ENCODE assay signal across 1 cellular context in the genomic region with DNA sequence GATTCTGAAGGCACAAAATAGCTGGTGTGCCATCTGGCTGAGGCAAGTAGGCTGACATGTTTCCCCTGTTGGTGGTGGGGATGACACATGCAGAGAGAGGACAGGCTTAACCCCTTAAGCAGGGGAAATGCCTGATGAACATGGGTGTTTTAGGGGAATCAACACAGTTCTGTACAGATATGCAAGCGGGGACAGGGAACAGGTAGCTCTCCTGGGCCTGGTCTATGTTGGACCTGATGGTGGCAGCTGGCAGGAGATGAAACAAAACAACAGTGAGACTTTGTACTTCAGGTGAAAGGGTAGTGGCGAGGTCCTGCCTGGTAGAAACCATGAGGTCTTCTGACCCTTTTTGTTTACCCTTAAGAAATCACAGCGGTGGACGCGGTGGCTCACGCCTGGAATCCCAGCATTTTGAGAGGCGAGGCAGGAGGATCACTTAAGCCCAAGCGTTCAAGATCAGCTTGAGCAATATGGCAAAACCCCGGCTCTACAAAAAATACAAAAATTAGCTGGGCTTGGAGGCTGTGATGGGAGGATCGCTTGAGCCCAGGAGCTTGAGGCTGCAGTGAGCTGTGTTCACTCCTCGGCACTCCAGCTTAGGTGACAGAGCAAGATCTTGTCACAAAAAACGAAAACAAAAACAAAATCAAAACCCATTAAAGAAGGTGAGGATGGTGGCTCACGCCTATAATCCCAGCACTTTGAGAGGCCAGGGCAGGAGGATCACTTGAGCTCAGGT.
TF ChIP-seq lines count a peak whose summit lies in the region.

No MANE protein-coding gene starts in this region.

TF ChIP-seq in HepG2, 621 proteins besides CTCF, POLR2A, EP300 and RAD21 (continued from another document and continues in another):
- TF ChIP-seq, protein P1, sequence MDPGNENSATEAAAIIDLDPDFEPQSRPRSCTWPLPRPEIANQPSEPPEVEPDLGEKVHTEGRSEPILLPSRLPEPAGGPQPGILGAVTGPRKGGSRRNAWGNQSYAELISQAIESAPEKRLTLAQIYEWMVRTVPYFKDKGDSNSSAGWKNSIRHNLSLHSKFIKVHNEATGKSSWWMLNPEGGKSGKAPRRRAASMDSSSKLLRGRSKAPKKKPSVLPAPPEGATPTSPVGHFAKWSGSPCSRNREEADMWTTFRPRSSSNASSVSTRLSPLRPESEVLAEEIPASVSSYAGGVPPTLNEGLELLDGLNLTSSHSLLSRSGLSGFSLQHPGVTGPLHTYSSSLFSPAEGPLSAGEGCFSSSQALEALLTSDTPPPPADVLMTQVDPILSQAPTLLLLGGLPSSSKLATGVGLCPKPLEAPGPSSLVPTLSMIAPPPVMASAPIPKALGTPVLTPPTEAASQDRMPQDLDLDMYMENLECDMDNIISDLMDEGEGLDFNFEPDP (CRISPR knock-in tag; conservative IDR thresholded peaks at IDR 0.05) = no peak
- peak; percentile 49; the same call in 1 of the 2 replicates for TF ChIP-seq ZNF746 (CRISPR knock-in tag; IDR thresholded peaks at IDR 0.05)
- no peak for TF ChIP-seq ZBTB42 (CRISPR knock-in tag; IDR thresholded peaks at IDR 0.05)
- TF ChIP-seq TGIF2 (CRISPR knock-in tag; IDR thresholded peaks at IDR 0.05) = 0 out of 2 replicates have a peak, but pooled peaks have one; percentile 39
- TF ChIP-seq, protein P2, sequence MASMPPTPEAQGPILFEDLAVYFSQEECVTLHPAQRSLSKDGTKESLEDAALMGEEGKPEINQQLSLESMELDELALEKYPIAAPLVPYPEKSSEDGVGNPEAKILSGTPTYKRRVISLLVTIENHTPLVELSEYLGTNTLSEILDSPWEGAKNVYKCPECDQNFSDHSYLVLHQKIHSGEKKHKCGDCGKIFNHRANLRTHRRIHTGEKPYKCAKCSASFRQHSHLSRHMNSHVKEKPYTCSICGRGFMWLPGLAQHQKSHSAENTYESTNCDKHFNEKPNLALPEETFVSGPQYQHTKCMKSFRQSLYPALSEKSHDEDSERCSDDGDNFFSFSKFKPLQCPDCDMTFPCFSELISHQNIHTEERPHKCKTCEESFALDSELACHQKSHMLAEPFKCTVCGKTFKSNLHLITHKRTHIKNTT (CRISPR knock-in tag; IDR thresholded peaks at IDR 0.05) = no peak
- no peak for TF ChIP-seq ZFY (CRISPR knock-in tag; IDR thresholded peaks at IDR 0.05)
- TF ChIP-seq TOPORS (CRISPR knock-in tag; IDR thresholded peaks at IDR 0.05) = no peak
- TF ChIP-seq, protein P3, sequence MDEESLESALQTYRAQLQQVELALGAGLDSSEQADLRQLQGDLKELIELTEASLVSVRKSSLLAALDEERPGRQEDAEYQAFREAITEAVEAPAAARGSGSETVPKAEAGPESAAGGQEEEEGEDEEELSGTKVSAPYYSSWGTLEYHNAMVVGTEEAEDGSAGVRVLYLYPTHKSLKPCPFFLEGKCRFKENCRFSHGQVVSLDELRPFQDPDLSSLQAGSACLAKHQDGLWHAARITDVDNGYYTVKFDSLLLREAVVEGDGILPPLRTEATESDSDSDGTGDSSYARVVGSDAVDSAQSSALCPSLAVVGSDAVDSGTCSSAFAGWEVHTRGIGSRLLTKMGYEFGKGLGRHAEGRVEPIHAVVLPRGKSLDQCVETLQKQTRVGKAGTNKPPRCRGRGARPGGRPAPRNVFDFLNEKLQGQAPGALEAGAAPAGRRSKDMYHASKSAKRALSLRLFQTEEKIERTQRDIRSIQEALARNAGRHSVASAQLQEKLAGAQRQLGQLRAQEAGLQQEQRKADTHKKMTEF (CRISPR knock-in tag; IDR thresholded peaks at IDR 0.05) = peak; percentile 55; the same call in 1 of the 2 replicates
- TF ChIP-seq SRSF1 (optimal IDR thresholded peaks at IDR 0.05; ENCODE audit: low read depth, low read length) = no peak
- no peak for TF ChIP-seq ZNF496 (CRISPR knock-in tag; IDR thresholded peaks at IDR 0.05; ENCODE audit: insufficient replicate concordance)
- TF ChIP-seq NFKB2 (CRISPR knock-in tag; IDR thresholded peaks at IDR 0.05; ENCODE audit: borderline replicate concordance) = no peak
- TF ChIP-seq, protein P4, sequence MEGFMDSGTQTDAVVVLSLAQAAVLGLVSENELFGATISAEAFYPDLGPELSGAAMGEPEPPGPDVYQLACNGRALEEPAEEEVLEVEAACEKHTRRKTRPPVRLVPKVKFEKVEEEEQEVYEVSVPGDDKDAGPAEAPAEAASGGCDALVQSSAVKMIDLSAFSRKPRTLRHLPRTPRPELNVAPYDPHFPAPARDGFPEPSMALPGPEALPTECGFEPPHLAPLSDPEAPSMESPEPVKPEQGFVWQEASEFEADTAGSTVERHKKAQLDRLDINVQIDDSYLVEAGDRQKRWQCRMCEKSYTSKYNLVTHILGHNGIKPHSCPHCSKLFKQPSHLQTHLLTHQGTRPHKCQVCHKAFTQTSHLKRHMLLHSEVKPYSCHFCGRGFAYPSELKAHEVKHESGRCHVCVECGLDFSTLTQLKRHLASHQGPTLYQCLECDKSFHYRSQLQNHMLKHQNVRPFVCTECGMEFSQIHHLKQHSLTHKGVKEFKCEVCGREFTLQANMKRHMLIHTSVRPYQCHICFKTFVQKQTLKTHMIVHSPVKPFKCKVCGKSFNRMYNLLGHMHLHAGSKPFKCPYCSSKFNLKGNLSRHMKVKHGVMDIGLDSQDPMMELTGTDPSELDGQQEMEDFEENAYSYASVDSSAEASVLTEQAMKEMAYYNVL (CRISPR knock-in tag; IDR thresholded peaks at IDR 0.05; ENCODE audit: borderline replicate concordance) = no peak
- TF ChIP-seq, protein P5, sequence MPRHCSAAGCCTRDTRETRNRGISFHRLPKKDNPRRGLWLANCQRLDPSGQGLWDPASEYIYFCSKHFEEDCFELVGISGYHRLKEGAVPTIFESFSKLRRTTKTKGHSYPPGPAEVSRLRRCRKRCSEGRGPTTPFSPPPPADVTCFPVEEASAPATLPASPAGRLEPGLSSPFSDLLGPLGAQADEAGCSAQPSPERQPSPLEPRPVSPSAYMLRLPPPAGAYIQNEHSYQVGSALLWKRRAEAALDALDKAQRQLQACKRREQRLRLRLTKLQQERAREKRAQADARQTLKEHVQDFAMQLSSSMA (CRISPR knock-in tag; IDR thresholded peaks at IDR 0.05) = 0 out of 2 replicates have a peak, but pooled peaks have one; percentile 38
- no peak for TF ChIP-seq ZSCAN20 (CRISPR knock-in tag; IDR thresholded peaks at IDR 0.05; ENCODE audit: borderline replicate concordance)
- no peak for TF ChIP-seq ZNF75D (CRISPR knock-in tag; IDR thresholded peaks at IDR 0.05; ENCODE audit: borderline replicate concordance)
- TF ChIP-seq, protein P6, sequence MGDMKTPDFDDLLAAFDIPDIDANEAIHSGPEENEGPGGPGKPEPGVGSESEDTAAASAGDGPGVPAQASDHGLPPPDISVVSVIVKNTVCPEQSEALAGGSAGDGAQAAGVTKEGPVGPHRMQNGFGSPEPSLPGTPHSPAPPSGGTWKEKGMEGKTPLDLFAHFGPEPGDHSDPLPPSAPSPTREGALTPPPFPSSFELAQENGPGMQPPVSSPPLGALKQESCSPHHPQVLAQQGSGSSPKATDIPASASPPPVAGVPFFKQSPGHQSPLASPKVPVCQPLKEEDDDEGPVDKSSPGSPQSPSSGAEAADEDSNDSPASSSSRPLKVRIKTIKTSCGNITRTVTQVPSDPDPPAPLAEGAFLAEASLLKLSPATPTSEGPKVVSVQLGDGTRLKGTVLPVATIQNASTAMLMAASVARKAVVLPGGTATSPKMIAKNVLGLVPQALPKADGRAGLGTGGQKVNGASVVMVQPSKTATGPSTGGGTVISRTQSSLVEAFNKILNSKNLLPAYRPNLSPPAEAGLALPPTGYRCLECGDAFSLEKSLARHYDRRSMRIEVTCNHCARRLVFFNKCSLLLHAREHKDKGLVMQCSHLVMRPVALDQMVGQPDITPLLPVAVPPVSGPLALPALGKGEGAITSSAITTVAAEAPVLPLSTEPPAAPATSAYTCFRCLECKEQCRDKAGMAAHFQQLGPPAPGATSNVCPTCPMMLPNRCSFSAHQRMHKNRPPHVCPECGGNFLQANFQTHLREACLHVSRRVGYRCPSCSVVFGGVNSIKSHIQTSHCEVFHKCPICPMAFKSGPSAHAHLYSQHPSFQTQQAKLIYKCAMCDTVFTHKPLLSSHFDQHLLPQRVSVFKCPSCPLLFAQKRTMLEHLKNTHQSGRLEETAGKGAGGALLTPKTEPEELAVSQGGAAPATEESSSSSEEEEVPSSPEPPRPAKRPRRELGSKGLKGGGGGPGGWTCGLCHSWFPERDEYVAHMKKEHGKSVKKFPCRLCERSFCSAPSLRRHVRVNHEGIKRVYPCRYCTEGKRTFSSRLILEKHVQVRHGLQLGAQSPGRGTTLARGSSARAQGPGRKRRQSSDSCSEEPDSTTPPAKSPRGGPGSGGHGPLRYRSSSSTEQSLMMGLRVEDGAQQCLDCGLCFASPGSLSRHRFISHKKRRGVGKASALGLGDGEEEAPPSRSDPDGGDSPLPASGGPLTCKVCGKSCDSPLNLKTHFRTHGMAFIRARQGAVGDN (CRISPR knock-in tag; IDR thresholded peaks at IDR 0.05) = no peak
- TF ChIP-seq, protein P7, sequence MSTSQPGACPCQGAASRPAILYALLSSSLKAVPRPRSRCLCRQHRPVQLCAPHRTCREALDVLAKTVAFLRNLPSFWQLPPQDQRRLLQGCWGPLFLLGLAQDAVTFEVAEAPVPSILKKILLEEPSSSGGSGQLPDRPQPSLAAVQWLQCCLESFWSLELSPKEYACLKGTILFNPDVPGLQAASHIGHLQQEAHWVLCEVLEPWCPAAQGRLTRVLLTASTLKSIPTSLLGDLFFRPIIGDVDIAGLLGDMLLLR (CRISPR knock-in tag; IDR thresholded peaks at IDR 0.05) = no peak
- no peak for TF ChIP-seq MTA3 (CRISPR knock-in tag; IDR thresholded peaks at IDR 0.05)
- TF ChIP-seq, protein P8, sequence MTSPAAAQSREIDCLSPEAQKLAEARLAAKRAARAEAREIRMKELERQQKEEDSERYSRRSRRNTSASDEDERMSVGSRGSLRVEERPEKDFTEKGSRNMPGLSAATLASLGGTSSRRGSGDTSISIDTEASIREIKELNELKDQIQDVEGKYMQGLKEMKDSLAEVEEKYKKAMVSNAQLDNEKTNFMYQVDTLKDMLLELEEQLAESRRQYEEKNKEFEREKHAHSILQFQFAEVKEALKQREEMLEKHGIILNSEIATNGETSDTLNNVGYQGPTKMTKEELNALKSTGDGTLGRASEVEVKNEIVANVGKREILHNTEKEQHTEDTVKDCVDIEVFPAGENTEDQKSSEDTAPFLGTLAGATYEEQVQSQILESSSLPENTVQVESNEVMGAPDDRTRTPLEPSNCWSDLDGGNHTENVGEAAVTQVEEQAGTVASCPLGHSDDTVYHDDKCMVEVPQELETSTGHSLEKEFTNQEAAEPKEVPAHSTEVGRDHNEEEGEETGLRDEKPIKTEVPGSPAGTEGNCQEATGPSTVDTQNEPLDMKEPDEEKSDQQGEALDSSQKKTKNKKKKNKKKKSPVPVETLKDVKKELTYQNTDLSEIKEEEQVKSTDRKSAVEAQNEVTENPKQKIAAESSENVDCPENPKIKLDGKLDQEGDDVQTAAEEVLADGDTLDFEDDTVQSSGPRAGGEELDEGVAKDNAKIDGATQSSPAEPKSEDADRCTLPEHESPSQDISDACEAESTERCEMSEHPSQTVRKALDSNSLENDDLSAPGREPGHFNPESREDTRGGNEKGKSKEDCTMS (CRISPR knock-in tag; conservative IDR thresholded peaks at IDR 0.05) = no peak
- TF ChIP-seq, protein P9, sequence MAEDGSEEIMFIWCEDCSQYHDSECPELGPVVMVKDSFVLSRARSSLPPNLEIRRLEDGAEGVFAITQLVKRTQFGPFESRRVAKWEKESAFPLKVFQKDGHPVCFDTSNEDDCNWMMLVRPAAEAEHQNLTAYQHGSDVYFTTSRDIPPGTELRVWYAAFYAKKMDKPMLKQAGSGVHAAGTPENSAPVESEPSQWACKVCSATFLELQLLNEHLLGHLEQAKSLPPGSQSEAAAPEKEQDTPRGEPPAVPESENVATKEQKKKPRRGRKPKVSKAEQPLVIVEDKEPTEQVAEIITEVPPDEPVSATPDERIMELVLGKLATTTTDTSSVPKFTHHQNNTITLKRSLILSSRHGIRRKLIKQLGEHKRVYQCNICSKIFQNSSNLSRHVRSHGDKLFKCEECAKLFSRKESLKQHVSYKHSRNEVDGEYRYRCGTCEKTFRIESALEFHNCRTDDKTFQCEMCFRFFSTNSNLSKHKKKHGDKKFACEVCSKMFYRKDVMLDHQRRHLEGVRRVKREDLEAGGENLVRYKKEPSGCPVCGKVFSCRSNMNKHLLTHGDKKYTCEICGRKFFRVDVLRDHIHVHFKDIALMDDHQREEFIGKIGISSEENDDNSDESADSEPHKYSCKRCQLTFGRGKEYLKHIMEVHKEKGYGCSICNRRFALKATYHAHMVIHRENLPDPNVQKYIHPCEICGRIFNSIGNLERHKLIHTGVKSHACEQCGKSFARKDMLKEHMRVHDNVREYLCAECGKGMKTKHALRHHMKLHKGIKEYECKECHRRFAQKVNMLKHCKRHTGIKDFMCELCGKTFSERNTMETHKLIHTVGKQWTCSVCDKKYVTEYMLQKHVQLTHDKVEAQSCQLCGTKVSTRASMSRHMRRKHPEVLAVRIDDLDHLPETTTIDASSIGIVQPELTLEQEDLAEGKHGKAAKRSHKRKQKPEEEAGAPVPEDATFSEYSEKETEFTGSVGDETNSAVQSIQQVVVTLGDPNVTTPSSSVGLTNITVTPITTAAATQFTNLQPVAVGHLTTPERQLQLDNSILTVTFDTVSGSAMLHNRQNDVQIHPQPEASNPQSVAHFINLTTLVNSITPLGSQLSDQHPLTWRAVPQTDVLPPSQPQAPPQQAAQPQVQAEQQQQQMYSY (CRISPR knock-in tag; IDR thresholded peaks at IDR 0.05) = no peak
- TF ChIP-seq ELF4 (CRISPR knock-in tag; IDR thresholded peaks at IDR 0.05; ENCODE audit: borderline replicate concordance) = no peak
- TF ChIP-seq GFI1 (CRISPR knock-in tag; IDR thresholded peaks at IDR 0.05; ENCODE audit: borderline replicate concordance) = peak; percentile 96
- no peak for TF ChIP-seq HOXA7 (CRISPR knock-in tag; IDR thresholded peaks at IDR 0.05)
- peak; percentile 18; the same call in 1 of the 2 replicates for TF ChIP-seq ZNF331 (CRISPR knock-in tag; IDR thresholded peaks at IDR 0.05)
- no peak for TF ChIP-seq WIZ (CRISPR knock-in tag; IDR thresholded peaks at IDR 0.05)
- no peak for TF ChIP-seq FOXK2 (IDR thresholded peaks at IDR 0.05)
- no peak for TF ChIP-seq CBX2 (IDR thresholded peaks at IDR 0.05; ENCODE audit: low read depth, low read length)
- no peak for TF ChIP-seq CBX2 (CRISPR knock-in tag; IDR thresholded peaks at IDR 0.05; ENCODE audit: low read depth)
- TF ChIP-seq PLRG1 (conservative IDR thresholded peaks at IDR 0.05) = no peak
- no peak for TF ChIP-seq CHCHD3 (CRISPR knock-in tag; IDR thresholded peaks at IDR 0.05)
- TF ChIP-seq PCBP1 (IDR thresholded peaks at IDR 0.05; ENCODE audit: borderline replicate concordance, low read depth, low read length) = no peak
- TF ChIP-seq TCF12 (IDR thresholded peaks at IDR 0.05) = no peak
- TF ChIP-seq TCF12 (CRISPR knock-in tag; IDR thresholded peaks at IDR 0.05) = no peak
- TF ChIP-seq, protein P10, sequence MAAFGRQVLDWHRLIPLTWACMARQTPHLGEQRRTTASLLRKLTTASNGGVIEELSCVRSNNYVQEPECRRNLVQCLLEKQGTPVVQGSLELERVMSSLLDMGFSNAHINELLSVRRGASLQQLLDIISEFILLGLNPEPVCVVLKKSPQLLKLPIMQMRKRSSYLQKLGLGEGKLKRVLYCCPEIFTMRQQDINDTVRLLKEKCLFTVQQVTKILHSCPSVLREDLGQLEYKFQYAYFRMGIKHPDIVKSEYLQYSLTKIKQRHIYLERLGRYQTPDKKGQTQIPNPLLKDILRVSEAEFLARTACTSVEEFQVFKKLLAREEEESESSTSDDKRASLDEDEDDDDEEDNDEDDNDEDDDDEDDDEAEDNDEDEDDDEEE (CRISPR knock-in tag; IDR thresholded peaks at IDR 0.05) = no peak; the same call in 1 of the 2 replicates
- TF ChIP-seq ZBTB38 (CRISPR knock-in tag; IDR thresholded peaks at IDR 0.05) = 0 out of 2 replicates have a peak, but pooled peaks have one; percentile 24
- TF ChIP-seq, protein P11, sequence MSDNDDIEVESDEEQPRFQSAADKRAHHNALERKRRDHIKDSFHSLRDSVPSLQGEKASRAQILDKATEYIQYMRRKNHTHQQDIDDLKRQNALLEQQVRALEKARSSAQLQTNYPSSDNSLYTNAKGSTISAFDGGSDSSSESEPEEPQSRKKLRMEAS (IDR thresholded peaks at IDR 0.05) = no peak
- TF ChIP-seq CHD4 (IDR thresholded peaks at IDR 0.05; ENCODE audit: borderline replicate concordance, low read length) = no peak
- TF ChIP-seq GPN1 (CRISPR knock-in tag; IDR thresholded peaks at IDR 0.05; ENCODE audit: borderline replicate concordance) = no peak
